In the genomic region with DNA sequence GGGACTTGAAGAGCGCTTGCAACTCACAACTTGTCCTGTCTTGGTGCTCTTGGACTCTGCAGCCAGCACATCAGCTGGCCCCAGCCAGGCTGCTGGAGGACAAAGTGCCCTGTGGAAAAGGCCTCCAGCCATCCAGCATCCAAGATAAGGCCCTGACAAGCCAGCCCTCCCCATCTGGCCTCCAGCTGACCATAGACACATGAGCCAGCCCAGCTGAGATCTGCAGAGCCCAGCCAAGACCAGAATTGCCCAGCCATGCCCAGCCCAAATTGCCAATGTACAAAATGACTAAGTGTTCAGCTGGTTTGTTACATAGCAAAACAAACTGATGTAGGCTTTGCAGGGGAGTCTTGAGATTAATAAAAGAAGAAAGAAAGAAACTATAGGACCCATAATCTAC, we compare ENCODE assay signal across 14 cellular contexts.
"Had no signal": no experiment of that assay in that cellular context is flagged by ENCODE, and none has a peak within 500 bp of the region (broad histone marks: within the 10 kb centered on the region; RNA-seq: fewer than 3 reads in every experiment).

No MANE protein-coding gene starts in this region.

- DNase-seq: esophagus squamous epithelium; heart left ventricle; hippocampal formation; left colon; left ventricle myocardium superior; mesenchymal stem cell; naive thymus-derived CD8-positive, alpha-beta T cell; sigmoid colon; stimulated activated CD4-positive, alpha-beta T cell treated with anti-CD3 and anti-CD28 coated beads, Interleukin-12 subunit alpha, Interleukin-12 subunit beta, amount 100 ng/mL, for 4 hours; stimulated activated CD4-positive, alpha-beta T cell treated with anti-CD3 and anti-CD28 coated beads, Interleukin-2, amount 100 ng/mL, for 48 hours; stimulated activated naive CD4-positive, alpha-beta T cell treated with Interleukin-2 at 50 U/mL for 16 hours; trophoblast cell had no signal

- ATAC-seq: heart left ventricle; left colon; left ventricle myocardium superior; naive thymus-derived CD8-positive, alpha-beta T cell had no signal

- H3K9me3 ChIP-seq: esophagus squamous epithelium, heart left ventricle, right atrium auricular region, sigmoid colon had no signal

- H3K36me3 ChIP-seq: esophagus squamous epithelium, heart left ventricle, right atrium auricular region, sigmoid colon had no signal

- H3K27ac ChIP-seq: esophagus squamous epithelium, heart left ventricle, right atrium auricular region, sigmoid colon had no signal

- H3K4me1 ChIP-seq: esophagus squamous epithelium, heart left ventricle, right atrium auricular region, sigmoid colon had no signal

- H3K27me3 ChIP-seq: right atrium auricular region, sigmoid colon had no signal

- H3K4me3 ChIP-seq: esophagus squamous epithelium, heart left ventricle, lung, right atrium auricular region, sigmoid colon had no signal
